In genomic region chr4:70059149-70059548, GRCh38 we compare ENCODE assay signal across 17 cellular contexts. TPM values are rescaled to one million over a fixed set of nuclear protein-coding genes. Genes with fewer than 3 reads are reported as not detected.
DNase-seq lines count a peak whose midpoint lies in the region; ATAC-seq and TF ChIP-seq lines count a peak whose summit lies in the region.
"Had no signal": no experiment of that assay in that cellular context is flagged by ENCODE, and none has a peak within 500 bp of the region (broad histone marks: within the 10 kb centered on the region; RNA-seq: fewer than 3 reads in every experiment).

No MANE protein-coding gene starts in this region.

- H3F3A ChIP-seq in GM23338 (replicated peaks; ENCODE audit: low read depth) (no peaks in the 10 kb centered on the region), neural cell (ENCODE audit: insufficient read depth, low read length, poor library complexity, severe bottlenecking) (no peaks in the 10 kb centered on the region)

- H3K9ac ChIP-seq in neural cell (ENCODE audit: low read length), result no peak overlapping the region

- H2AFZ ChIP-seq in GM23338 (peak overlapping the region; percentile 8; the same call in 1 of the 2 replicates), neural cell (ENCODE audit: low read depth, low read length) (no peak overlapping the region)

- TF ChIP-seq CTCF in Caco-2 (IDR thresholded peaks at IDR 0.05; ENCODE audit: insufficient read depth in 1 of 2, low read depth in 1 of 2, low read length in 1 of 2, severe bottlenecking in 1 of 2, unreplicated experiment in 1 of 2), result no peak
- no peak for TF ChIP-seq CTCF in GM23338 (conservative IDR thresholded peaks at IDR 0.05; ENCODE audit: low read depth in 2 of 2)
- no peak for TF ChIP-seq CTCF in neural cell (IDR thresholded peaks at IDR 0.05; ENCODE audit: poor library complexity, severe bottlenecking)
- TF ChIP-seq CTCF in psoas muscle (IDR thresholded peaks at IDR 0.05), result no peak

- no peak for TF ChIP-seq RAD21 in neural cell (conservative IDR thresholded peaks at IDR 0.05)

- POLR2A ChIA-PET in Caco-2 (lab: Charles Lee), result no interaction called here

- H3K27ac ChIP-seq in GM23338 (ENCODE audit: low read depth) (no peak overlapping the region), neural cell (ENCODE audit: low read length) (no peak overlapping the region), psoas muscle (no peak overlapping the region)

- H3K36me3 ChIP-seq in Caco-2 (ENCODE audit: control insufficient read depth, insufficient read depth, low read length) (no peaks in the 10 kb centered on the region), GM23338 (ENCODE audit: insufficient read depth) (no peaks in the 10 kb centered on the region), neural cell (ENCODE audit: insufficient read depth, low read length) (no peaks in the 10 kb centered on the region), psoas muscle (ENCODE audit: insufficient read depth in 1 of 2, low read depth in 1 of 2) (no peaks in the 10 kb centered on the region)

- BruUV-seq in Caco-2 (replicated peaks; lab: Mats Ljungman, UMichigan), result no TSS peak

- H3K27me3 ChIP-seq in Caco-2 (replicated peaks; ENCODE audit: control insufficient read depth, insufficient read depth, low read length), result no peaks in the 10 kb centered on the region
- no peaks in the 10 kb centered on the region for H3K27me3 ChIP-seq in GM23338 (ENCODE audit: insufficient read depth)
- no peaks in the 10 kb centered on the region for H3K27me3 ChIP-seq in neural cell (ENCODE audit: insufficient read depth, low read depth, low read length)
- no peaks in the 10 kb centered on the region for H3K27me3 ChIP-seq in psoas muscle (ENCODE audit: insufficient read depth in 3 of 3, low read length in 2 of 3)

- H3K9me3 ChIP-seq in Caco-2 (peaks cover 5% of the 10 kb centered on the region), neural cell (ENCODE audit: low read length) (no peaks in the 10 kb centered on the region), psoas muscle (no peaks in the 10 kb centered on the region)

- peak; percentile 42 to 58 for DNase-seq in Caco-2
- no peak for DNase-seq in GM23338 (ENCODE audit: low spot score)
- DNase-seq in psoas muscle, result no peak
- DNase-seq in NCI-H748 (lab: John Stamatoyannopoulos, UW; ENCODE audit: unreplicated experiment), result no peak
- DNase-seq: C1 segment of cervical spinal cord; CD4-positive, alpha-beta memory T cell; COR-L47; DMS153; DND-41; H7; HCEC 1CT had no signal

- H3K4me1 Mint-ChIP-seq in Caco-2 (ENCODE audit: low read depth, unreplicated experiment) (peaks cover 18% of the 10 kb centered on the region), GM23338 (peaks cover 8% of the 10 kb centered on the region; the same call in 2 of the 3 replicates)
- H3K4me1 Mint-ChIP-seq: CD4-positive, alpha-beta memory T cell had no signal

- H3K27ac Mint-ChIP-seq in Caco-2 (ENCODE audit: unreplicated experiment) (peak overlapping the region; percentile 71), GM23338 (peak overlapping the region; percentile 57)
- H3K27ac Mint-ChIP-seq: CD4-positive, alpha-beta memory T cell had no signal

- H3K4me2 ChIP-seq in GM23338 (no peak overlapping the region), neural cell (ENCODE audit: low read length) (no peak overlapping the region)

- CTCF ChIA-PET in Caco-2 (lab: Charles Lee), result no interaction called here

- H3K4me3 Mint-ChIP-seq in Caco-2 (ENCODE audit: unreplicated experiment) (no peak overlapping the region), GM23338 (no peak overlapping the region)
- H3K4me3 Mint-ChIP-seq: CD4-positive, alpha-beta memory T cell had no signal

- H3K4me1 ChIP-seq in Caco-2, result peaks cover 7% of the 10 kb centered on the region; the same call in 1 of the 2 replicates
- no peaks in the 10 kb centered on the region; the same call in 1 of the 2 replicates for H3K4me1 ChIP-seq in GM23338 (ENCODE audit: insufficient read depth)
- no peaks in the 10 kb centered on the region for H3K4me1 ChIP-seq in psoas muscle

- H3K36me3 Mint-ChIP-seq in Caco-2 (ENCODE audit: insufficient read depth, unreplicated experiment) (no peaks in the 10 kb centered on the region), GM23338 (ENCODE audit: low read depth) (peaks cover 2% of the 10 kb centered on the region; the same call in 1 of the 3 replicates)
- H3K36me3 Mint-ChIP-seq: CD4-positive, alpha-beta memory T cell had no signal

- H3K27me3 Mint-ChIP-seq in Caco-2 (ENCODE audit: insufficient read depth, unreplicated experiment) (no peaks in the 10 kb centered on the region), GM23338 (ENCODE audit: insufficient read depth, low read depth, poor library complexity) (no peaks in the 10 kb centered on the region)
- H3K27me3 Mint-ChIP-seq: CD4-positive, alpha-beta memory T cell had no signal

- H3K9me2 ChIP-seq in GM23338 (ENCODE audit: insufficient read depth), result no peaks in the 10 kb centered on the region; the same call in 1 of the 2 replicates
- no peaks in the 10 kb centered on the region for H3K9me2 ChIP-seq in neural cell (ENCODE audit: insufficient read depth, low read length)

- intact Hi-C loops in Caco-2 (cut with micrococcal nuclease; ENCODE audit: unreplicated experiment) (loop anchor here (1.0 to 2.0 kb wide), 2 partner anchors 68 to 123 kb away; no protein-coding TSS in a partner anchor), psoas muscle (cut with DNase I) (no loop called here)

- H3K4me3 ChIP-seq in Caco-2 (ENCODE audit: low read depth, low read length) (no peak overlapping the region), GM23338 (no peak overlapping the region), neural cell (ENCODE audit: low read length) (no peak overlapping the region), psoas muscle (no peak overlapping the region)

- ATAC-seq in GM23338, result no peak
- no peak for ATAC-seq in psoas muscle
- ATAC-seq in HG03439 (IDR thresholded peaks at IDR 0.05; ENCODE audit: unreplicated experiment), result no peak

- TF ChIP-seq EP300 in neural cell (conservative IDR thresholded peaks at IDR 0.05; ENCODE audit: poor library complexity, severe bottlenecking), result no peak

- H3K79me2 ChIP-seq in GM23338 (replicated peaks; ENCODE audit: insufficient read depth), result no peaks in the 10 kb centered on the region
- no peaks in the 10 kb centered on the region for H3K79me2 ChIP-seq in neural cell (replicated peaks; ENCODE audit: insufficient read depth, low read length)

- H3K9me3 Mint-ChIP-seq in Caco-2 (ENCODE audit: unreplicated experiment) (no peaks in the 10 kb centered on the region), GM23338 (peaks cover 13% of the 10 kb centered on the region)

- H4K20me1 ChIP-seq in GM23338 (replicated peaks; ENCODE audit: insufficient read depth) (no peaks in the 10 kb centered on the region), neural cell (ENCODE audit: insufficient read depth) (no peaks in the 10 kb centered on the region)

TF ChIP-seq in GM23338, 12 proteins besides CTCF, POLR2A, EP300 and RAD21 (continues in another document):
- no peak for TF ChIP-seq ZNF331 (CRISPR knock-in tag; IDR thresholded peaks at IDR 0.05; ENCODE audit: low read depth)
- no peak for TF ChIP-seq ZNF114 (CRISPR knock-in tag; IDR thresholded peaks at IDR 0.05)
- TF ChIP-seq EZH2phosphoT487 (IDR thresholded peaks at IDR 0.05; ENCODE audit: unreplicated experiment), result no peak

TF ChIP-seq in neural cell, 6 proteins besides CTCF, POLR2A, EP300 and RAD21:
- no peak for TF ChIP-seq MXI1 (conservative IDR thresholded peaks at IDR 0.05; ENCODE audit: poor library complexity, severe bottlenecking)
- TF ChIP-seq POLR2AphosphoS5 (IDR thresholded peaks at IDR 0.05), result peak; percentile 7

RNA-seq across cellular contexts. Expression of gene HTN1, which starts 8.9 kb away (rescaled TPM):
- total RNA-seq in Caco-2 (2022) (not detected in 2 replicates), psoas muscle (not detected)
- not detected in 2 replicates for total RNA-seq in GM23338 (2014; rRNA removed; shearing (Covaris generic))
- polyA plus RNA-seq in GM23338 (2016; fragmentation: Nextera tagmentation; extraction: Ambion mirVana) (not detected in 2 replicates), neural cell (not detected in 2 replicates), psoas muscle (not detected)
- not detected in 2 replicates for polyA minus RNA-seq in neural cell
- total RNA-seq: A172; A673; CD4-positive, alpha-beta memory T cell; H1; H7 had no signal
- polyA plus RNA-seq: BJ; CD4-positive, alpha-beta memory T cell; H1 had no signal

RNA-seq across cellular contexts. Expression of gene HTN3, which starts 30.9 kb away (rescaled TPM):
- total RNA-seq in Caco-2 (2022) (not detected in 2 replicates), psoas muscle (not detected)
- total RNA-seq in GM23338 (2014; rRNA removed; shearing (Covaris generic)), result not detected in 2 replicates
- polyA plus RNA-seq in GM23338 (2016; fragmentation: Nextera tagmentation; extraction: Ambion mirVana) (not detected in 2 replicates), neural cell (not detected in 2 replicates), psoas muscle (not detected)
- polyA minus RNA-seq in neural cell, result not detected in 2 replicates
- total RNA-seq: A172; A673; CD4-positive, alpha-beta memory T cell; H1; H7 had no signal
- polyA plus RNA-seq: BJ; CD4-positive, alpha-beta memory T cell; H1 had no signal

Comparison
In these comparisons a context has a peak if more than half of its experiments do, and no peak if none do; other contexts are left out.
1. DNase-seq: peak in Caco-2 (2 of 2); none in GM23338 (single experiment), psoas muscle (0 of 2) and NCI-H748 (single experiment).